Comparison of ENCODE assay signal across 10 cellular contexts in genomic region chr4:67436742-67437141, GRCh38.
DNase-seq lines count a peak whose midpoint lies in the region; ATAC-seq and TF ChIP-seq lines count a peak whose summit lies in the region.
"Had no signal": no experiment of that assay in that cellular context is flagged by ENCODE, and none has a peak within 500 bp of the region (broad histone marks: within the 10 kb centered on the region; RNA-seq: fewer than 3 reads in every experiment).

No MANE protein-coding gene starts in this region.

- no peaks in the 10 kb centered on the region for H3K4me1 ChIP-seq in H9 (ENCODE audit: insufficient read depth, low read length)

- H4K20me1 ChIP-seq in H9 (ENCODE audit: control insufficient read depth, insufficient read depth, insufficient read length): no peaks in the 10 kb centered on the region

- H4K5ac ChIP-seq in H9 (ENCODE audit: insufficient read length, low read depth, low read length): no peak overlapping the region

- H3K4me2 ChIP-seq in H9 (ENCODE audit: insufficient read depth, insufficient read length, low read length): no peak overlapping the region

- H3K4ac ChIP-seq in H9 (ENCODE audit: low read depth, low read length): no peak overlapping the region

- no peak overlapping the region for H3K27ac ChIP-seq in H9 (ENCODE audit: insufficient read length, low read depth, low read length)

- H3K56ac ChIP-seq in H9 (ENCODE audit: insufficient read length, low read depth, low read length): no peak overlapping the region

- no peaks in the 10 kb centered on the region for H3K79me2 ChIP-seq in H9 (ENCODE audit: insufficient read depth, low read length)

- no peak overlapping the region for H2AK5ac ChIP-seq in H9 (ENCODE audit: insufficient read length, low read length)

- H2BK12ac ChIP-seq in H9 (ENCODE audit: insufficient read length, low read depth, low read length): no peak overlapping the region

- no peak overlapping the region for H3K27ac Mint-ChIP-seq in H9
- H3K27ac Mint-ChIP-seq: naive B cell had no signal

- H3K18ac ChIP-seq in H9 (ENCODE audit: insufficient read length, low read depth, low read length): no peak overlapping the region

- ATAC-seq in GM19395 (IDR thresholded peaks at IDR 0.05; ENCODE audit: unreplicated experiment): peak; percentile 83
- peak; percentile 94 for ATAC-seq in HG02973 (IDR thresholded peaks at IDR 0.05; ENCODE audit: unreplicated experiment)

- H3K27me3 ChIP-seq in H9 (ENCODE audit: insufficient read depth, low read length): no peaks in the 10 kb centered on the region

- H3K14ac ChIP-seq in H9 (ENCODE audit: insufficient read depth, low read length): no peak overlapping the region

- no CpG with 5 or more reads among the region's 2 CpGs for WGBS in H9 (ENCODE audit: extremely low coverage, insufficient read length, low lambda C conversion rate)

- TF ChIP-seq CTCF in H9 (conservative IDR thresholded peaks at IDR 0.05): no peak

- H2BK20ac ChIP-seq in H9 (ENCODE audit: low read depth, low read length, poor library complexity, severe bottlenecking): no peak overlapping the region

- H3K23me2 ChIP-seq in H9 (ENCODE audit: insufficient read length, low read depth, low read length, poor library complexity, severe bottlenecking): no peaks in the 10 kb centered on the region

- no peak overlapping the region for H4K8ac ChIP-seq in H9 (replicated peaks; ENCODE audit: insufficient read length, low read depth, low read length)

- H3K9me3 Mint-ChIP-seq in H9: no peaks in the 10 kb centered on the region

- no peak overlapping the region for H2BK120ac ChIP-seq in H9 (ENCODE audit: low read depth, low read length, poor library complexity, severe bottlenecking)

- H3K27me3 Mint-ChIP-seq in H9 (ENCODE audit: low read depth): no peaks in the 10 kb centered on the region
- H3K27me3 Mint-ChIP-seq: naive B cell had no signal

- peaks cover 0 to 7% of the 10 kb centered on the region in 2 experiments; a peak in 2 of 4 replicates for H3K4me1 Mint-ChIP-seq in H9

- H4K91ac ChIP-seq in H9 (ENCODE audit: insufficient read length, low read depth, low read length): no peak overlapping the region

- no peak overlapping the region for H3K9ac ChIP-seq in H9 (ENCODE audit: extremely low read depth, insufficient read length, low read length)

- H2BK15ac ChIP-seq in H9 (ENCODE audit: low read depth, low read length): no peak overlapping the region

- no peak overlapping the region for H3T11ph ChIP-seq in H9 (ENCODE audit: low read length)

- no peak overlapping the region for H2BK5ac ChIP-seq in H9 (ENCODE audit: insufficient read length, low read length)

- peak; percentile 3 for DNase-seq in NCI-H774 (lab: John Stamatoyannopoulos, UW)
- DNase-seq in myocyte (ENCODE audit: low read depth): peak; percentile 61
- DNase-seq in LoVo (ENCODE audit: low spot score): no peak
- no peak for DNase-seq in NCI-H2171 (lab: John Stamatoyannopoulos, UW)
- DNase-seq in activated CD4-positive, alpha-beta T cell treated with anti-CD3 and anti-CD28 coated beads, Interleukin-2, amount 50 U/mL, for 4 hours: no peak
- DNase-seq in H9: no peak
- DNase-seq: naive B cell, NCI-H1930 had no signal

- no peak overlapping the region for H3K4me3 Mint-ChIP-seq in H9
- H3K4me3 Mint-ChIP-seq: naive B cell had no signal

- H2AFZ ChIP-seq in H9 (ENCODE audit: low read length): no peak overlapping the region

- H3K23ac ChIP-seq in H9 (ENCODE audit: insufficient read length, low read depth, low read length): no peak overlapping the region

- H3K36me3 Mint-ChIP-seq in H9 (ENCODE audit: insufficient read depth in 1 of 3, low read depth in 3 of 3): peaks cover 8 to 15% (median 11%) of the 10 kb centered on the region in 3 experiments; a peak in 6 of 7 replicates

- H3K79me1 ChIP-seq in H9 (ENCODE audit: insufficient read depth, low read depth, low read length, poor library complexity, severe bottlenecking): no peaks in the 10 kb centered on the region

- no peaks in the 10 kb centered on the region for H3K9me3 ChIP-seq in H9 (ENCODE audit: control insufficient read depth, low read depth, low read length)

Comparison
In these comparisons a context has a peak if more than half of its experiments do, and no peak if none do; other contexts are left out.
1. DNase-seq: peak in NCI-H774 (single experiment) and myocyte (single experiment); none in LoVo (single experiment), NCI-H2171 (single experiment), activated CD4-positive, alpha-beta T cell treated with anti-CD3 and anti-CD28 coated beads, Interleukin-2, amount 50 U/mL, for 4 hours (0 of 2) and H9 (single experiment).